In genomic region chr1:47423872-47424271, GRCh38 we compare ENCODE assay signal across 35 cellular contexts. TPM values are rescaled to one million over a fixed set of nuclear protein-coding genes. Genes with fewer than 3 reads are reported as not detected.
"Had no signal": no experiment of that assay in that cellular context is flagged by ENCODE, and none has a peak within 500 bp of the region (broad histone marks: within the 10 kb centered on the region; RNA-seq: fewer than 3 reads in every experiment).

No MANE protein-coding gene starts in this region.

- DNase-seq: activated CD4-positive, alpha-beta T cell treated with anti-CD3 and anti-CD28 coated beads for 1 hour; activated CD4-positive, alpha-beta T cell treated with anti-CD3 and anti-CD28 coated beads for 48 hours; activated CD4-positive, alpha-beta T cell treated with anti-CD3 and anti-CD28 coated beads, Interleukin-2, amount 50 U/mL, for 1 hour; activated CD8-positive, alpha-beta memory T cell treated with anti-CD3 and anti-CD28 coated beads for 24 hours; activated effector memory CD4-positive, alpha-beta T cell treated with anti-CD3 and anti-CD28 coated beads, Interleukin-2, amount 50 U/mL, for 16 hours; activated naive CD8-positive, alpha-beta T cell treated with anti-CD3 and anti-CD28 coated beads for 36 hours; activated naive CD8-positive, alpha-beta T cell treated with anti-CD3 and anti-CD28 coated beads, Interleukin-2, amount 50 U/mL, for 24 hours; activated T-cell treated with anti-CD3 and anti-CD28 coated beads, Interleukin-2, amount 50 U/mL, for 1 hour; activated T-cell treated with anti-CD3 and anti-CD28 coated beads, Interleukin-2, amount 50 U/mL, for 48 hours; aorta; central memory CD4-positive, alpha-beta T cell; cerebellar nuclear complex; effector CD8-positive, alpha-beta T cell; esophagus squamous epithelium; heart right ventricle; T-helper 9 cell had no signal

- H3K36me3 ChIP-seq: adrenal gland, colonic mucosa, esophagus squamous epithelium, gastroesophageal sphincter, heart right ventricle had no signal

- ATAC-seq: activated CD8-positive, alpha-beta T cell treated with anti-CD3 and anti-CD28 coated beads for 36 hours; activated naive CD8-positive, alpha-beta T cell treated with anti-CD3 and anti-CD28 coated beads, Interleukin-2, amount 50 U/mL, for 24 hours; gastroesophageal sphincter had no signal

- H3K27ac ChIP-seq: adrenal gland, body of pancreas, colonic mucosa, epithelial cell of prostate, esophagus squamous epithelium, gastroesophageal sphincter, heart right ventricle, VCaP had no signal

- H3K4me3 ChIP-seq: adrenal gland, body of pancreas, colonic mucosa, esophagus squamous epithelium, gastroesophageal sphincter, heart right ventricle had no signal

- H3K9me3 ChIP-seq: adrenal gland, body of pancreas, colonic mucosa, esophagus squamous epithelium, gastroesophageal sphincter, heart right ventricle had no signal

- H3K4me1 ChIP-seq: adrenal gland, body of pancreas, colonic mucosa, esophagus squamous epithelium, gastroesophageal sphincter had no signal

- FAIRE-seq: endometrium had no signal

- H3K27me3 ChIP-seq: adrenal gland, body of pancreas, colonic mucosa had no signal

RNA-seq across cellular contexts. Expression of gene FOXE3, which starts 7.8 kb away (rescaled TPM):
- total RNA-seq: activated CD8-positive, alpha-beta T cell treated with anti-CD3 and anti-CD28 coated beads for 36 hours; activated naive CD4-positive, alpha-beta T cell treated with anti-CD3 and anti-CD28 coated beads for 36 hours; activated naive CD8-positive, alpha-beta T cell treated with anti-CD3 and anti-CD28 coated beads for 36 hours; activated T-helper 1 cell treated with anti-CD3 and anti-CD28 coated beads, Interleukin-12 subunit alpha, Interleukin-12 subunit beta, Interleukin-2, Interleukin-4 antibody, amounts not matched to agents 30 ng/mL and 10 ng/mL and 1 ng/mL, durations not matched to agents 14 hours and 24 hours and 36 hours; activated T-helper 2 cell treated with anti-CD3 and anti-CD28 coated beads, Interferon-gamma antibody, Interleukin-2, Interleukin-4, amounts not matched to agents 10 μg/mL and 5 μg/mL and 100 μg/mL, durations not matched to agents 14 hours and 24 hours and 36 hours; adrenal gland; aorta; body of pancreas; dermis microvascular lymphatic vessel endothelial cell; endothelial cell of umbilical vein; esophagus squamous epithelium; fibroblast of lung; fibroblast of villous mesenchyme; gastroesophageal sphincter; glomerular endothelial cell; heart right ventricle; T-helper 2 cell treated with Interferon-gamma antibody and Interleukin-4, amounts not matched to agents 100 ng/mL and 5 ng/mL, for 36 hours; WTC11 had no signal
- polyA plus RNA-seq: aorta, endothelial cell of umbilical vein, esophagus, fibroblast of lung had no signal
